Comparison of ENCODE assay signal across 16 cellular contexts in genomic region chr1:227736814-227737432, GRCh38. TPM values are rescaled to one million over a fixed set of nuclear protein-coding genes. Genes with fewer than 3 reads are reported as not detected.
A peak's percentile ranks its signal among the peaks of the same experiment; 100 is the strongest.
DNase-seq lines count a peak whose midpoint lies in the region; ATAC-seq and TF ChIP-seq lines count a peak whose summit lies in the region.
"Had no signal": no experiment of that assay in that cellular context is flagged by ENCODE, and none has a peak within 500 bp of the region (broad histone marks: within the 10 kb centered on the region; RNA-seq: fewer than 3 reads in every experiment).

No MANE protein-coding gene starts in this region.

- H3K9me3 Mint-ChIP-seq in activated naive CD4-positive, alpha-beta T cell treated with anti-CD3 and anti-CD28 coated beads for 36 hours: no peaks in the 10 kb centered on the region
- no peaks in the 10 kb centered on the region for H3K9me3 Mint-ChIP-seq in central memory CD8-positive, alpha-beta T cell
- no peaks in the 10 kb centered on the region for H3K9me3 Mint-ChIP-seq in osteocyte (ENCODE audit: unreplicated experiment)

- WGBS in smooth muscle cell (ENCODE audit: low lambda C conversion rate): 94% methylated on average over 11 of the region's 11 CpGs

- no peak for ATAC-seq in central memory CD8-positive, alpha-beta T cell (replicated peaks; ENCODE audit: extremely low read depth, poor library complexity, severe bottlenecking)

- H3K27ac ChIP-seq in smooth muscle cell (ENCODE audit: low read depth): no peak overlapping the region
- H3K27ac ChIP-seq: right atrium auricular region, SK-N-MC had no signal

- peak overlapping the region; percentile 100 for H3K4me3 ChIP-seq in Loucy (ENCODE audit: low read length, poor library complexity, severe bottlenecking)
- no peak overlapping the region for H3K4me3 ChIP-seq in smooth muscle cell

- no peaks in the 10 kb centered on the region for H3K9me2 ChIP-seq in Loucy (replicated peaks; ENCODE audit: low read depth, low read length)

- no peak for TF ChIP-seq CTCF in Loucy (conservative IDR thresholded peaks at IDR 0.05; ENCODE audit: low read length)
- no peak for TF ChIP-seq CTCF in osteocyte (IDR thresholded peaks at IDR 0.05)
- TF ChIP-seq CTCF in smooth muscle cell (IDR thresholded peaks at IDR 0.05; ENCODE audit: borderline replicate concordance, insufficient read depth, poor library complexity, severe bottlenecking): no peak

- no peaks in the 10 kb centered on the region for H3K27me3 Mint-ChIP-seq in activated naive CD4-positive, alpha-beta T cell treated with anti-CD3 and anti-CD28 coated beads for 36 hours (ENCODE audit: low read depth)
- H3K27me3 Mint-ChIP-seq in central memory CD8-positive, alpha-beta T cell: no peaks in the 10 kb centered on the region
- no peaks in the 10 kb centered on the region for H3K27me3 Mint-ChIP-seq in osteocyte (ENCODE audit: unreplicated experiment)

- H3K27me3 ChIP-seq in Loucy (ENCODE audit: insufficient read depth, low read length, poor library complexity, severe bottlenecking) (no peaks in the 10 kb centered on the region), smooth muscle cell (ENCODE audit: low read depth) (no peaks in the 10 kb centered on the region)
- H3K27me3 ChIP-seq: dorsolateral prefrontal cortex, right atrium auricular region had no signal

- H2AFZ ChIP-seq in Loucy (ENCODE audit: low read length) (no peak overlapping the region), smooth muscle cell (ENCODE audit: low read depth) (no peak overlapping the region)

- peak overlapping the region; percentile 94 for H3K4me2 ChIP-seq in Loucy (ENCODE audit: low read depth, low read length, poor library complexity, severe bottlenecking)
- H3K4me2 ChIP-seq in smooth muscle cell: no peak overlapping the region

- peak overlapping the region; percentile 18 for H3K4me3 Mint-ChIP-seq in activated naive CD4-positive, alpha-beta T cell treated with anti-CD3 and anti-CD28 coated beads for 36 hours
- H3K4me3 Mint-ChIP-seq in central memory CD8-positive, alpha-beta T cell: peak overlapping the region; percentile 95
- H3K4me3 Mint-ChIP-seq in osteocyte (ENCODE audit: unreplicated experiment): peak overlapping the region; percentile 42

- no peaks in the 10 kb centered on the region for H3K36me3 ChIP-seq in Loucy (ENCODE audit: insufficient read depth, low read length)
- H3K36me3 ChIP-seq in smooth muscle cell (ENCODE audit: low read depth): no peaks in the 10 kb centered on the region

- H3K79me2 ChIP-seq in Loucy (ENCODE audit: insufficient read depth, low read length): peaks cover 77% of the 10 kb centered on the region
- peaks cover 86% of the 10 kb centered on the region for H3K79me2 ChIP-seq in smooth muscle cell (ENCODE audit: low read depth)

- H3K9ac ChIP-seq in Loucy (ENCODE audit: low read depth, low read length, poor library complexity, severe bottlenecking): peak overlapping the region; percentile 88
- H3K9ac ChIP-seq in smooth muscle cell (ENCODE audit: low read depth): no peak overlapping the region

- CTCF ChIA-PET in activated naive CD4-positive, alpha-beta T cell treated with anti-CD3 and anti-CD28 coated beads for 36 hours (lab: Charles Lee): interaction anchor here (0.7 kb wide), 1 partner anchor 159 kb away, joined by 4 read pairs; no protein-coding TSS in a partner anchor
- CTCF ChIA-PET in HEK293T (lab: Yijun Ruan, JAX): no interaction called here

- POLR2A ChIA-PET in HEK293T (lab: Yijun Ruan, JAX): no interaction called here

- H3F3A ChIP-seq in Loucy (ENCODE audit: low read depth) (no peaks in the 10 kb centered on the region), smooth muscle cell (ENCODE audit: low read depth) (no peaks in the 10 kb centered on the region)

- intact Hi-C loops in activated naive CD4-positive, alpha-beta T cell treated with anti-CD3 and anti-CD28 coated beads for 36 hours (cut with micrococcal nuclease): no loop called here

- peaks cover 5% of the 10 kb centered on the region for H3K36me3 Mint-ChIP-seq in activated naive CD4-positive, alpha-beta T cell treated with anti-CD3 and anti-CD28 coated beads for 36 hours (ENCODE audit: low read depth)
- H3K36me3 Mint-ChIP-seq in central memory CD8-positive, alpha-beta T cell (ENCODE audit: insufficient read depth): peaks cover 17% of the 10 kb centered on the region
- H3K36me3 Mint-ChIP-seq in osteocyte (ENCODE audit: unreplicated experiment): peaks cover 8% of the 10 kb centered on the region

- DNase-seq in activated naive CD4-positive, alpha-beta T cell treated with anti-CD3 and anti-CD28 coated beads for 36 hours: no peak
- no peak for DNase-seq in activated naive CD4-positive, alpha-beta T cell (lab: John Stamatoyannopoulos, UW)
- DNase-seq in central memory CD8-positive, alpha-beta T cell (ENCODE audit: low spot score in 2 of 2): no peak
- DNase-seq in osteocyte (ENCODE audit: extremely low spot score, unreplicated experiment): no peak
- no peak for DNase-seq in smooth muscle cell (lab: John Stamatoyannopoulos, UW; ENCODE audit: unreplicated experiment)
- DNase-seq in HuH-7 (ENCODE audit: low spot score): no peak
- DNase-seq in HEK293T (ENCODE audit: extremely low spot score): no peak
- DNase-seq: activated CD4-positive, alpha-beta T cell treated with anti-CD3 and anti-CD28 coated beads for 48 hours; amniotic stem cell; dorsolateral prefrontal cortex; HCEC 1CT; NCI-H1105 treated with DMSO at 0.1 percent for 48 hours; NCI-H69 had no signal

- H3K27ac Mint-ChIP-seq in activated naive CD4-positive, alpha-beta T cell treated with anti-CD3 and anti-CD28 coated beads for 36 hours: no peak overlapping the region
- peak overlapping the region; percentile 98 for H3K27ac Mint-ChIP-seq in central memory CD8-positive, alpha-beta T cell (ENCODE audit: low read depth)
- H3K27ac Mint-ChIP-seq in osteocyte (ENCODE audit: unreplicated experiment): peak overlapping the region; percentile 10

- H3K4me1 Mint-ChIP-seq in activated naive CD4-positive, alpha-beta T cell treated with anti-CD3 and anti-CD28 coated beads for 36 hours (ENCODE audit: low read depth): peaks cover 50% of the 10 kb centered on the region
- H3K4me1 Mint-ChIP-seq in central memory CD8-positive, alpha-beta T cell: peaks cover 69% of the 10 kb centered on the region
- peaks cover 25% of the 10 kb centered on the region for H3K4me1 Mint-ChIP-seq in osteocyte (ENCODE audit: unreplicated experiment)

- H3K9me3 ChIP-seq in Loucy (ENCODE audit: insufficient read depth, low read depth, low read length) (no peaks in the 10 kb centered on the region), smooth muscle cell (replicated peaks; ENCODE audit: low read depth) (no peaks in the 10 kb centered on the region)
- H3K9me3 ChIP-seq: right atrium auricular region had no signal

- H3K4me1 ChIP-seq in Loucy (ENCODE audit: insufficient read depth, low read length, poor library complexity, severe bottlenecking) (peaks cover 13% of the 10 kb centered on the region), smooth muscle cell (ENCODE audit: low read depth) (peaks cover 10% of the 10 kb centered on the region)

- peaks cover 19% of the 10 kb centered on the region for H4K20me1 ChIP-seq in Loucy (ENCODE audit: insufficient read depth, low read length, poor library complexity, severe bottlenecking)
- peaks cover 38% of the 10 kb centered on the region for H4K20me1 ChIP-seq in smooth muscle cell (ENCODE audit: low read depth)

TF ChIP-seq in HEK293T, 16 proteins besides CTCF, POLR2A, EP300 and RAD21:
- no peak for TF ChIP-seq PKNOX1 (IDR thresholded peaks at IDR 0.05)
- TF ChIP-seq ELF4 (IDR thresholded peaks at IDR 0.05): no peak
- TF ChIP-seq FOXM1 (IDR thresholded peaks at IDR 0.05; ENCODE audit: borderline replicate concordance): no peak
- no peak for TF ChIP-seq ZNF384 (IDR thresholded peaks at IDR 0.05)
- TF ChIP-seq NFRKB (IDR thresholded peaks at IDR 0.05): no peak
- no peak for TF ChIP-seq SUZ12 (IDR thresholded peaks at IDR 0.05)
- no peak for TF ChIP-seq TARDBP (IDR thresholded peaks at IDR 0.05)
- TF ChIP-seq SP1 (IDR thresholded peaks at IDR 0.05): no peak
- no peak for TF ChIP-seq L3MBTL2 (conservative IDR thresholded peaks at IDR 0.05)
- no peak for TF ChIP-seq CTBP1 (IDR thresholded peaks at IDR 0.05; ENCODE audit: borderline replicate concordance)
- TF ChIP-seq LEF1 (IDR thresholded peaks at IDR 0.05; ENCODE audit: borderline replicate concordance): no peak
- no peak for TF ChIP-seq FOXK2 (IDR thresholded peaks at IDR 0.05)
TF ChIP-seq in HEK293T: peak in this region for 0.

RNA-seq across cellular contexts. Expression of gene SNAP47, which starts 1.7 kb away (rescaled TPM):
- total RNA-seq in activated naive CD4-positive, alpha-beta T cell treated with anti-CD3 and anti-CD28 coated beads for 36 hours: 10 to 100 TPM; 18.7 to 23.0 TPM
- total RNA-seq in osteocyte: 28.6 and 29.6 TPM in 2 replicates
- total RNA-seq in smooth muscle cell: 26.2 and 27.6 TPM in 2 replicates
- 35.6 and 42.4 TPM in 2 replicates for polyA plus RNA-seq in smooth muscle cell

RNA-seq across cellular contexts. Expression of gene JMJD4, which starts 1.8 kb away (rescaled TPM):
- 10 to 100 TPM; 11.3 to 11.7 TPM for total RNA-seq in activated naive CD4-positive, alpha-beta T cell treated with anti-CD3 and anti-CD28 coated beads for 36 hours
- total RNA-seq in osteocyte (18.2 and 20.7 TPM in 2 replicates), smooth muscle cell (8.5 and 9.0 TPM in 2 replicates)
- 19.5 and 22.4 TPM in 2 replicates for polyA plus RNA-seq in smooth muscle cell

Comparison
In these comparisons a context has a peak if more than half of its experiments do, and no peak if none do; other contexts are left out.
1. H3K4me3 Mint-ChIP-seq: peak in every context shown above with its lines; median percentile 95 in central memory CD8-positive, alpha-beta T cell; 42 in osteocyte; 18 in activated naive CD4-positive, alpha-beta T cell treated with anti-CD3 and anti-CD28 coated beads for 36 hours.